In genomic region chr6:25277857-25278256, GRCh38 we compare ENCODE assay signal across 1 cellular context.
TF ChIP-seq lines count a peak whose summit lies in the region.

No MANE protein-coding gene starts in this region.

TF ChIP-seq in HepG2, 621 proteins besides CTCF, POLR2A, EP300 and RAD21:
- TF ChIP-seq BRCA1 (CRISPR knock-in tag; IDR thresholded peaks at IDR 0.05) (no peak), HMG20A (CRISPR knock-in tag; IDR thresholded peaks at IDR 0.05; ENCODE audit: borderline replicate concordance) (0 out of 2 replicates have a peak, but pooled peaks have one; percentile 18)
